Comparison of ENCODE assay signal across 15 cellular contexts in the genomic region with DNA sequence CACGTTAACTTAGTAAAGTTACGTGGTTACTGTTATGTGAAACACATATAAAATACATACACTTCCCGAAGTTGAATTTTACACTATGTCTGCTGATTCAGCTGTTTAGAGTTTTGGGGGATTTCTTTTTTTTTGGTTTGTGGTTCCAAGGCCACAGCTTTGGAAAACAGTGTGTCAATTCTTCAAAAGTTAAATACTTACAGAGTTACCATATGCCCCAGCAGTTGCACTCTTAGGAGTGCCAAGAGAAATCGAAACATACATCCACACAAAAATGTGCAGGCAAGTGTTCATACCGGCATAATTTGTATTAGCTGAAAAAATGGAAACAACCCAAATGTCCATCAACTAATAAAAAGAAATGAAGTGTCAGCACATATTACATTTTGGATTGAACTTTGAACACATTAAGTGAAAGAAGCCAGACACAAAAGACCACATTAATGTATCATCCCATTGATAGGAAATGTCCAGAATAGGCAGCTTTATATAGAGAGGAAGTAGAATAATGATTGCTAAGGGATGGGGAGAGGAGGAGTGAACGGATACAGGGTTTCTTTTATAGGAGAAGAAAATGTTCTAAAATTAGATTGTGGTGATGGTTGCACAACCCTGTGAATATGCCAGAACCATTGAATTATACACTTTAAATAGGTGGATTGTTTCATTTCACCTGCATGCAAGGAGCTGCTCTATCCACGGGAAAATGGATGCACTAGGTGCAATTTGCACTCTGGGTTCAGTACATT.
DNase-seq lines count a peak whose midpoint lies in the region; ATAC-seq, FAIRE-seq and TF ChIP-seq lines count a peak whose summit lies in the region.
"Had no signal": no experiment of that assay in that cellular context is flagged by ENCODE, and none has a peak within 500 bp of the region (broad histone marks: within the 10 kb centered on the region; RNA-seq: fewer than 3 reads in every experiment).

No MANE protein-coding gene starts in this region.

- H3K36me3 ChIP-seq in BLaER1 treated with 17β-estradiol and CSF1 and Interleukin-3, amounts not matched to agents 10 nM and 100 nM: peaks cover 51 to 96% (median 88%) of the 10 kb centered on the region in 11 experiments
- H3K36me3 ChIP-seq: gastroesophageal sphincter had no signal

- FAIRE-seq in GM18507 (lab: Jason Lieb, UNC): peak; percentile 77
- FAIRE-seq: kidney, TTC549 had no signal

- peaks cover 42 to 81% (median 63%) of the 10 kb centered on the region in 10 experiments for H3K4me1 ChIP-seq in BLaER1 treated with 17β-estradiol and CSF1 and Interleukin-3, amounts not matched to agents 10 nM and 100 nM
- H3K4me1 ChIP-seq: gastroesophageal sphincter had no signal

- H3K27me3 ChIP-seq in BLaER1 treated with 17β-estradiol and CSF1 and Interleukin-3, amounts not matched to agents 10 nM and 100 nM: no peaks in the 10 kb centered on the region
- H3K27me3 ChIP-seq: gastroesophageal sphincter had no signal

- peak overlapping the region; percentile 30 to 81 (median 70) for H3K4me2 ChIP-seq in BLaER1 treated with 17β-estradiol and CSF1 and Interleukin-3, amounts not matched to agents 10 nM and 100 nM

- ATAC-seq in HG02852 (IDR thresholded peaks at IDR 0.05; ENCODE audit: unreplicated experiment) (no peak), HG02610 (IDR thresholded peaks at IDR 0.05; ENCODE audit: unreplicated experiment) (no peak)
- ATAC-seq: gastroesophageal sphincter had no signal

- peak overlapping the region in 1 of 10 experiments; percentile 28; a peak in 1 of 20 replicates for H3K4me3 ChIP-seq in BLaER1 treated with 17β-estradiol and CSF1 and Interleukin-3, amounts not matched to agents 10 nM and 100 nM
- H3K4me3 ChIP-seq in fibroblast of pulmonary artery (replicated peaks; ENCODE audit: low read depth, low read length): no peak overlapping the region
- H3K4me3 ChIP-seq: gastroesophageal sphincter had no signal

- peaks cover 92 to 97% (median 95%) of the 10 kb centered on the region in 11 experiments for H4K20me1 ChIP-seq in BLaER1 treated with 17β-estradiol and CSF1 and Interleukin-3, amounts not matched to agents 10 nM and 100 nM

- H3K27ac ChIP-seq in BLaER1 treated with 17β-estradiol and CSF1 and Interleukin-3, amounts not matched to agents 10 nM and 100 nM: peak overlapping the region in 9 of 11 experiments; percentile 35 to 59 (median 46); a peak in 15 of 22 replicates
- H3K27ac ChIP-seq: gastroesophageal sphincter had no signal

- TF ChIP-seq CTCF in fibroblast of pulmonary artery (IDR thresholded peaks at IDR 0.05; ENCODE audit: low read length, missing control alignments): no peak

- DNase-seq in GM18507 (ENCODE audit: extremely low spot score, insufficient read length, low read depth): no peak
- DNase-seq in RPMI8226: peak; percentile 40
- peak; percentile 5 for DNase-seq in fibroblast of pulmonary artery (ENCODE audit: low read depth)
- DNase-seq in OCI-M2 (lab: John Stamatoyannopoulos, UW; ENCODE audit: unreplicated experiment): no peak
- no peak for DNase-seq in NCI-H187 treated with DMSO at 0.1 percent for 48 hours (lab: John Stamatoyannopoulos, UW)
- DNase-seq: effector memory CD4-positive, alpha-beta T cell; kidney; NCI-H2227 treated with DMSO at 0.1 percent for 48 hours; retina; stimulated activated CD4-positive, alpha-beta T cell treated with anti-CD3 and anti-CD28 coated beads, Interleukin-2, amount 100 ng/mL, for 48 hours had no signal

- peaks cover 0 to 41% (median 15%) of the 10 kb centered on the region in 11 experiments; a peak in 11 of 22 replicates for H3K9me3 ChIP-seq in BLaER1 treated with 17β-estradiol and CSF1 and Interleukin-3, amounts not matched to agents 10 nM and 100 nM (replicated peaks in 1 of 11)
- H3K9me3 ChIP-seq: gastroesophageal sphincter had no signal

- peak overlapping the region in 2 of 11 experiments; percentile 1 to 29; a peak in 1 of 22 replicates for H3K9ac ChIP-seq in BLaER1 treated with 17β-estradiol and CSF1 and Interleukin-3, amounts not matched to agents 10 nM and 100 nM

Comparison
In these comparisons a context has a peak if more than half of its experiments do, and no peak if none do; other contexts are left out.
1. DNase-seq: peak in RPMI8226 (single experiment) and fibroblast of pulmonary artery (single experiment); none in GM18507 (single experiment), OCI-M2 (single experiment) and NCI-H187 treated with DMSO at 0.1 percent for 48 hours (single experiment).